ENCODE assay signal across 18 cellular contexts in the genomic region with DNA sequence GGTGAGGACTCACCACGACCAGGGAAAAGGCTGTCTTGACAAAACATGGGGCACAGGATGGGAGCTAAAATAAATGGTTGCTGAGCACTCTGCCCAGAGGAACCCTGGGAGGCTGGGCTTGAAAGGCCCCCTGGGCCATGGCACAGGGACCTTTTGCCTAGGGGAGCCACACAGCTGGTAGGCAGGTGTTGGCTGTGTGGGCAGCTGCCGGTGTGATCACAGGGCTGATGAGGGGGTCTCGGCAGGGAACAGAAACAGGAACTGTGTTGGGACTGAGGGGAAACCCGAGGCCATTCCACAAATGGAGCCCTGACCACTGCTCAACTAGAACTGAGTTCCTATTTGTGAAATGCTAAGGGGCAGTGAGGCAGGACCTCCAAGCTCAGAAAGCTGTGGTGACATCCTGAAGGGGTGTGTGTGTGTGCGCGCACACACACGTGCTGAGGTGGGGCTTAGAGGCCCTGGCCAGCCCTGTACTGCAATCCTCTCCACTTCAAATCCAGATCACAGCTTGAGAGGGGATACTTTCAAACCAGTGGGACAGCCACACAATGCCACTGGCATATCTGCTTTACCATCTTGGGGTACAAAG. TPM values are rescaled to one million over a fixed set of nuclear protein-coding genes. Genes with fewer than 3 reads are reported as not detected.
DNase-seq lines count a peak whose midpoint lies in the region; ATAC-seq and TF ChIP-seq lines count a peak whose summit lies in the region.
"Had no signal": no experiment of that assay in that cellular context is flagged by ENCODE, and none has a peak within 500 bp of the region (broad histone marks: within the 10 kb centered on the region; RNA-seq: fewer than 3 reads in every experiment).

No MANE protein-coding gene starts in this region.

- H3K36me3 ChIP-seq in OCI-LY3 (replicated peaks; ENCODE audit: low read depth, low read length) (no peaks in the 10 kb centered on the region), GM23248 (ENCODE audit: low read depth) (no peaks in the 10 kb centered on the region)
- H3K36me3 ChIP-seq: MG63, SJSA1 had no signal

- H3F3A ChIP-seq in GM23248 (ENCODE audit: insufficient read depth): 0 out of 2 replicates have a peak, but pooled peaks cover 7% of the 10 kb centered on the region

- no peaks in the 10 kb centered on the region for H3K36me3 Mint-ChIP-seq in activated CD4-positive, alpha-beta T cell treated with anti-CD3 and anti-CD28 coated beads, Interleukin-2, amount 10 ng/mL, durations not matched to agents 7 days and 5 days (ENCODE audit: low read depth)
- H3K36me3 Mint-ChIP-seq in stimulated activated effector memory CD8-positive, alpha-beta T cell treated with anti-CD3 and anti-CD28 coated beads, Interleukin-12 subunit alpha, Interleukin-12 subunit beta, amount 100 ng/mL, for 72 hours: peaks cover 10% of the 10 kb centered on the region

- H3K4me1 ChIP-seq in OCI-LY3 (ENCODE audit: low read length) (peaks cover 35% of the 10 kb centered on the region), GM23248 (ENCODE audit: insufficient read depth) (peaks cover 14% of the 10 kb centered on the region)
- H3K4me1 ChIP-seq: Caco-2 had no signal

- no peaks in the 10 kb centered on the region for H3K9me2 ChIP-seq in GM23248 (ENCODE audit: insufficient read depth)

- TF ChIP-seq CTCF in OCI-LY3 (IDR thresholded peaks at IDR 0.05; ENCODE audit: low read depth, low read length): no peak

- in situ Hi-C loops in GM23248 (cut with MboI): no loop called here

- H3K9ac ChIP-seq in OCI-LY3 (ENCODE audit: low read length) (peak overlapping the region; percentile 34; the same call in 1 of the 2 replicates), GM23248 (no peak overlapping the region)
- H3K9ac ChIP-seq: KMS-11 had no signal

- CTCF ChIA-PET in activated CD4-positive, alpha-beta T cell treated with anti-CD3 and anti-CD28 coated beads, Interleukin-2, amount 10 ng/mL, durations not matched to agents 7 days and 5 days (lab: Charles Lee): interaction anchor here (0.8 to 6.2 kb wide), 5 partner anchors 13 to 40 kb away, joined by 3 to 39 read pairs (median 4); no protein-coding TSS in a partner anchor

- WGBS in GM23248 (ENCODE audit: low coverage in 1 of 2, low lambda C conversion rate in 2 of 2, missing lambda C conversion rate in 2 of 2), 2 experiments: 79 to 80% methylated on average over 7 of the region's 7 CpGs

- H3K4me1 Mint-ChIP-seq in activated CD4-positive, alpha-beta T cell treated with anti-CD3 and anti-CD28 coated beads, Interleukin-2, amount 10 ng/mL, durations not matched to agents 7 days and 5 days: peaks cover 4% of the 10 kb centered on the region
- no peaks in the 10 kb centered on the region for H3K4me1 Mint-ChIP-seq in stimulated activated effector memory CD8-positive, alpha-beta T cell treated with anti-CD3 and anti-CD28 coated beads, Interleukin-12 subunit alpha, Interleukin-12 subunit beta, amount 100 ng/mL, for 72 hours

- H2AFZ ChIP-seq in OCI-LY3 (ENCODE audit: low read depth, low read length): peak overlapping the region; percentile 68
- no peak overlapping the region for H2AFZ ChIP-seq in GM23248

- H3K4me3 Mint-ChIP-seq in activated CD4-positive, alpha-beta T cell treated with anti-CD3 and anti-CD28 coated beads, Interleukin-2, amount 10 ng/mL, durations not matched to agents 7 days and 5 days: no peak overlapping the region
- H3K4me3 Mint-ChIP-seq in stimulated activated effector memory CD8-positive, alpha-beta T cell treated with anti-CD3 and anti-CD28 coated beads, Interleukin-12 subunit alpha, Interleukin-12 subunit beta, amount 100 ng/mL, for 72 hours: no peak overlapping the region

- H3K9me3 Mint-ChIP-seq in activated CD4-positive, alpha-beta T cell treated with anti-CD3 and anti-CD28 coated beads, Interleukin-2, amount 10 ng/mL, durations not matched to agents 7 days and 5 days: no peaks in the 10 kb centered on the region
- H3K9me3 Mint-ChIP-seq in stimulated activated effector memory CD8-positive, alpha-beta T cell treated with anti-CD3 and anti-CD28 coated beads, Interleukin-12 subunit alpha, Interleukin-12 subunit beta, amount 100 ng/mL, for 72 hours: no peaks in the 10 kb centered on the region

- H3K27ac ChIP-seq in OCI-LY3 (ENCODE audit: low read length) (peak overlapping the region; percentile 36), GM23248 (no peak overlapping the region)
- H3K27ac ChIP-seq: 22Rv1, KMS-11 had no signal

- POLR2A ChIA-PET in activated CD4-positive, alpha-beta T cell treated with anti-CD3 and anti-CD28 coated beads, Interleukin-2, amount 10 ng/mL, durations not matched to agents 7 days and 5 days (lab: Charles Lee): interaction anchor here (0.6 kb wide), 1 partner anchor 405 kb away, joined by 6 read pairs; no protein-coding TSS in a partner anchor

- H3K27me3 Mint-ChIP-seq in activated CD4-positive, alpha-beta T cell treated with anti-CD3 and anti-CD28 coated beads, Interleukin-2, amount 10 ng/mL, durations not matched to agents 7 days and 5 days: no peaks in the 10 kb centered on the region

- H3K4me2 ChIP-seq in OCI-LY3 (ENCODE audit: low read length) (peak overlapping the region; percentile 53), GM23248 (ENCODE audit: unreplicated experiment) (no peak overlapping the region)
- H3K4me2 ChIP-seq: KMS-11 had no signal

- H3K4me3 ChIP-seq in OCI-LY3 (ENCODE audit: low read length) (peak overlapping the region; percentile 6; the same call in 1 of the 2 replicates), GM23248 (no peak overlapping the region)
- H3K4me3 ChIP-seq: MG63, SJSA1 had no signal

- no peak for ATAC-seq in stimulated activated effector memory CD8-positive, alpha-beta T cell treated with anti-CD3 and anti-CD28 coated beads, Interleukin-12 subunit alpha, Interleukin-12 subunit beta, amount 100 ng/mL, for 72 hours
- ATAC-seq in HG03097 (IDR thresholded peaks at IDR 0.05; ENCODE audit: low FRiP score, unreplicated experiment): no peak

- no peak for DNase-seq in activated CD4-positive, alpha-beta T cell treated with anti-CD3 and anti-CD28 coated beads, Interleukin-2, amount 10 ng/mL, durations not matched to agents 7 days and 5 days
- no peak for DNase-seq in activated CD4-positive, alpha-beta T cell treated with anti-CD3 and anti-CD28 coated beads, Interleukin-2, amount 50 U/mL, for 48 hours
- DNase-seq in germinal center (ENCODE audit: low spot score) (peak; percentile 36), GM23248 (no peak), NCI-H446 (lab: John Stamatoyannopoulos, UW) (no peak)
- no peak for DNase-seq in stimulated activated effector memory CD8-positive, alpha-beta T cell treated with anti-CD3 and anti-CD28 coated beads, Interleukin-12 subunit alpha, Interleukin-12 subunit beta, amount 100 ng/mL, for 72 hours (ENCODE audit: low spot score in 2 of 2)
- DNase-seq: Caco-2, MG63, NCI-H1105 treated with DMSO at 0.1 percent for 48 hours, NCI-H187 treated with DMSO at 0.1 percent for 48 hours, NCI-H446 treated with DMSO at 0.1 percent for 48 hours, NCI-H774, RPMI8226 had no signal

- H3K9me3 ChIP-seq in OCI-LY3 (ENCODE audit: insufficient read depth, low read length) (no peaks in the 10 kb centered on the region), GM23248 (ENCODE audit: low read depth) (no peaks in the 10 kb centered on the region)
- H3K9me3 ChIP-seq: Caco-2, MG63, SJSA1 had no signal

- H3K27me3 ChIP-seq in OCI-LY3 (ENCODE audit: low read depth, low read length) (no peaks in the 10 kb centered on the region), GM23248 (replicated peaks; ENCODE audit: insufficient read depth) (no peaks in the 10 kb centered on the region)
- H3K27me3 ChIP-seq: MG63, SJSA1 had no signal

- H4K20me1 ChIP-seq in OCI-LY3 (ENCODE audit: insufficient read depth, low read length): no peaks in the 10 kb centered on the region
- no peaks in the 10 kb centered on the region for H4K20me1 ChIP-seq in GM23248 (ENCODE audit: insufficient read depth)

- peak overlapping the region; percentile 60 for H3K27ac Mint-ChIP-seq in activated CD4-positive, alpha-beta T cell treated with anti-CD3 and anti-CD28 coated beads, Interleukin-2, amount 10 ng/mL, durations not matched to agents 7 days and 5 days
- peak overlapping the region; percentile 40 for H3K27ac Mint-ChIP-seq in stimulated activated effector memory CD8-positive, alpha-beta T cell treated with anti-CD3 and anti-CD28 coated beads, Interleukin-12 subunit alpha, Interleukin-12 subunit beta, amount 100 ng/mL, for 72 hours

- H3K79me2 ChIP-seq in OCI-LY3 (ENCODE audit: low read length) (no peaks in the 10 kb centered on the region), GM23248 (ENCODE audit: insufficient read depth) (no peaks in the 10 kb centered on the region)

RNA-seq across cellular contexts. Expression of a gene that starts 6.4 kb away (rescaled TPM):
- total RNA-seq in activated CD4-positive, alpha-beta T cell treated with anti-CD3 and anti-CD28 coated beads, Interleukin-2, amount 10 ng/mL, durations not matched to agents 7 days and 5 days: not detected
- not detected in 2 replicates for total RNA-seq in GM23248 (2014; rRNA removed; shearing (Covaris generic))
- polyA plus RNA-seq in GM23248 (2016; fragmentation: Nextera tagmentation; extraction: Ambion mirVana): not detected in 2 replicates
- total RNA-seq: Caco-2, SJSA1 had no signal

RNA-seq across cellular contexts. Expression of a gene that starts 20.3 kb away (rescaled TPM):
- total RNA-seq in activated CD4-positive, alpha-beta T cell treated with anti-CD3 and anti-CD28 coated beads, Interleukin-2, amount 10 ng/mL, durations not matched to agents 7 days and 5 days: 1 to 10 TPM in 1 of 2 experiments, under 1 TPM in 1; 0.89 to 1.1 TPM
- total RNA-seq in GM23248 (2014; rRNA removed; shearing (Covaris generic)): 0.13 TPM in 1 of 2 replicates, not detected in the other
- polyA plus RNA-seq in GM23248 (2016; fragmentation: Nextera tagmentation; extraction: Ambion mirVana): 0.14 and 0.16 TPM in 2 replicates
- total RNA-seq: SJSA1 had no signal

RNA-seq across cellular contexts. Expression of a gene that starts 28.3 kb away (rescaled TPM):
- total RNA-seq in activated CD4-positive, alpha-beta T cell treated with anti-CD3 and anti-CD28 coated beads, Interleukin-2, amount 10 ng/mL, durations not matched to agents 7 days and 5 days: 1 to 10 TPM; 7.3 to 7.5 TPM
- not detected in 2 replicates for total RNA-seq in GM23248 (2014; rRNA removed; shearing (Covaris generic))
- polyA plus RNA-seq in GM23248 (2016; fragmentation: Nextera tagmentation; extraction: Ambion mirVana): not detected in 2 replicates
- total RNA-seq: Caco-2, SJSA1 had no signal

RNA-seq across cellular contexts. Expression of a gene that starts 49.4 kb away (rescaled TPM):
- 10 to 100 TPM; 33.5 to 34.0 TPM for total RNA-seq in activated CD4-positive, alpha-beta T cell treated with anti-CD3 and anti-CD28 coated beads, Interleukin-2, amount 10 ng/mL, durations not matched to agents 7 days and 5 days
- 10.0 and 14.6 TPM in 2 replicates for total RNA-seq in GM23248 (2014; rRNA removed; shearing (Covaris generic))
- 17.9 and 19.0 TPM in 2 replicates for polyA plus RNA-seq in GM23248 (2016; fragmentation: Nextera tagmentation; extraction: Ambion mirVana)

RNA-seq across cellular contexts. Expression of a gene that starts 54.7 kb away (rescaled TPM):
- under 1 TPM; 0.35 to 0.50 TPM for total RNA-seq in activated CD4-positive, alpha-beta T cell treated with anti-CD3 and anti-CD28 coated beads, Interleukin-2, amount 10 ng/mL, durations not matched to agents 7 days and 5 days
- not detected in 2 replicates for total RNA-seq in GM23248 (2014; rRNA removed; shearing (Covaris generic))
- polyA plus RNA-seq in GM23248 (2016; fragmentation: Nextera tagmentation; extraction: Ambion mirVana): not detected in 2 replicates
- total RNA-seq: Caco-2, SJSA1 had no signal
